Comparison of ENCODE assay signal across 22 cellular contexts in genomic region chr1:165988817-165989216, GRCh38.
DNase-seq lines count a peak whose midpoint lies in the region; ATAC-seq, FAIRE-seq and TF ChIP-seq lines count a peak whose summit lies in the region.
"Had no signal": no experiment of that assay in that cellular context is flagged by ENCODE, and none has a peak within 500 bp of the region (broad histone marks: within the 10 kb centered on the region; RNA-seq: fewer than 3 reads in every experiment).

No MANE protein-coding gene starts in this region.

- SMC1A ChIA-PET in GM12878 (lab: Charles Lee; ENCODE audit: uncharacterized antibody, unreplicated experiment) = interaction anchor here (1.0 kb wide), 1 partner anchor 8 kb away, joined by 3 read pairs; no protein-coding TSS in a partner anchor

- H3K79me2 ChIP-seq in GM12878 (ENCODE audit: control insufficient read depth, insufficient read depth, low read length) (no peaks in the 10 kb centered on the region), HepG2 (ENCODE audit: insufficient read depth, low read length) (no peaks in the 10 kb centered on the region)

- in situ Hi-C loops in GM12878 (cut with MboI) = no loop called here
- in situ Hi-C loops in HepG2 (cut with HindIII; ENCODE audit: extremely low pct_ligation_motif_present, low pct_unique_long_range_greater_than_20kb) = no loop called here

- H3K36me3 ChIP-seq in GM12878 (ENCODE audit: control insufficient read depth in 2 of 2, insufficient read depth in 2 of 2, low read length in 1 of 2) (no peaks in the 10 kb centered on the region), HepG2 (replicated peaks in 1 of 2; ENCODE audit: control insufficient read depth in 1 of 2, insufficient read depth in 2 of 2, low read length in 2 of 2) (no peaks in the 10 kb centered on the region)
- H3K36me3 ChIP-seq: BLaER1, HAP-1 had no signal

- CTCF ChIA-PET in GM12878 (lab: Yijun Ruan, JAX) (no interaction called here), HepG2 (lab: Yijun Ruan, JAX; ENCODE audit: low intra/inter-chr PET ratio, low total read pairs) (no interaction called here)

- H2AFZ ChIP-seq in GM12878 (ENCODE audit: control insufficient read depth, low read depth, low read length) (no peak overlapping the region), HepG2 (ENCODE audit: low read length) (no peak overlapping the region)

- WGBS in GM12878 (ENCODE audit: insufficient coverage, insufficient replicate concordance, low lambda C conversion rate, missing lambda C conversion rate) = 0% methylated on average over 2 of the region's 2 CpGs
- 4% methylated on average over 2 of the region's 2 CpGs for WGBS in HepG2 (ENCODE audit: low lambda C conversion rate)

- RAD21 ChIA-PET in GM12878 (lab: Charles Lee; ENCODE audit: unreplicated experiment) = no interaction called here

- TF ChIP-seq CTCF in GM12878 (IDR thresholded peaks at IDR 0.05 in 2 of 3, conservative IDR thresholded peaks at IDR 0.05 in 1 of 3; ENCODE audit: control insufficient read depth in 2 of 3, extremely low read depth in 1 of 3, insufficient read depth in 1 of 3, low read depth in 3 of 3, low read length in 3 of 3) = no peak
- no peak for TF ChIP-seq CTCF in HepG2 (CRISPR knock-in tag; IDR thresholded peaks at IDR 0.05)
- TF ChIP-seq CTCF in GM10266 (IDR thresholded peaks at IDR 0.05; ENCODE audit: control insufficient read depth, insufficient read depth, low read depth, missing control alignments) = no peak

- H3K4me3 ChIP-seq in GM12878 = no peak overlapping the region
- no peak overlapping the region for H3K4me3 ChIP-seq in HepG2 (replicated peaks in 1 of 3; ENCODE audit: insufficient read depth in 1 of 3, low read depth in 2 of 3, low read length in 3 of 3)
- H3K4me3 ChIP-seq: BLaER1, HAP-1 had no signal

- no peaks in the 10 kb centered on the region for H4K20me1 ChIP-seq in GM12878 (ENCODE audit: control insufficient read depth, insufficient read depth)
- no peaks in the 10 kb centered on the region for H4K20me1 ChIP-seq in HepG2 (ENCODE audit: insufficient read depth, low read length)
- H4K20me1 ChIP-seq: BLaER1 had no signal

- peak; percentile 53 for ATAC-seq in GM18858 (IDR thresholded peaks at IDR 0.05; ENCODE audit: unreplicated experiment)
- peak; percentile 90 for ATAC-seq in GM21360 (IDR thresholded peaks at IDR 0.05; ENCODE audit: unreplicated experiment)
- ATAC-seq in HG03060 (IDR thresholded peaks at IDR 0.05; ENCODE audit: low read depth, unreplicated experiment) = peak; percentile 45
- peak; percentile 63 for ATAC-seq in GM12878
- no peak for ATAC-seq in HepG2

- H3K4me2 ChIP-seq in GM12878 (ENCODE audit: control insufficient read depth, insufficient read depth) (no peak overlapping the region), HepG2 (ENCODE audit: low read depth, low read length) (no peak overlapping the region)
- H3K4me2 ChIP-seq: BLaER1, KMS-11 had no signal

- POLR2A ChIA-PET in GM12878 (lab: Charles Lee) = no interaction called here
- POLR2A ChIA-PET in HepG2 (lab: Yijun Ruan, JAX) = no interaction called here

- intact Hi-C loops in GM12878 (cut with micrococcal nuclease; ENCODE audit: unreplicated experiment) (no loop called here), HepG2 (cut with micrococcal nuclease; ENCODE audit: unreplicated experiment) (no loop called here)

- no TSS peak for BruUV-seq in GM12878 (replicated peaks; lab: Mats Ljungman, UMichigan)
- BruUV-seq in HepG2 (replicated peaks; lab: Mats Ljungman, UMichigan) = no TSS peak

- H3K27ac ChIP-seq in GM12878 (ENCODE audit: control insufficient read depth, insufficient read depth) = no peak overlapping the region
- no peak overlapping the region for H3K27ac ChIP-seq in HepG2 (ENCODE audit: extremely low read length, insufficient read depth, low read length)
- H3K27ac ChIP-seq: BLaER1, KMS-11 had no signal

- H3K4me1 ChIP-seq in GM12878 (ENCODE audit: control insufficient read depth, insufficient read depth, low read length) (no peaks in the 10 kb centered on the region), HepG2 (ENCODE audit: insufficient read depth, low read length) (no peaks in the 10 kb centered on the region)
- H3K4me1 ChIP-seq: BLaER1, HAP-1 had no signal

- H3K9ac ChIP-seq in GM12878 (ENCODE audit: control insufficient read depth, insufficient read depth, low read length) (no peak overlapping the region), HepG2 (ENCODE audit: insufficient read depth, low read depth, low read length) (no peak overlapping the region)
- H3K9ac ChIP-seq: BLaER1, KMS-11 had no signal

- H3K27me3 ChIP-seq in GM12878 (replicated peaks in 1 of 2; ENCODE audit: control insufficient read depth in 2 of 2, insufficient read depth in 2 of 2, low read length in 1 of 2) (no peaks in the 10 kb centered on the region), HepG2 (ENCODE audit: control insufficient read depth in 1 of 2, insufficient read depth in 2 of 2, low read length in 2 of 2) (no peaks in the 10 kb centered on the region)
- H3K27me3 ChIP-seq: BLaER1 had no signal

- no peak for TF ChIP-seq POLR2A in GM12878 (IDR thresholded peaks at IDR 0.05; ENCODE audit: low read depth, low read length)
- no peak for TF ChIP-seq POLR2A in HepG2 (IDR thresholded peaks at IDR 0.05; ENCODE audit: insufficient read depth in 1 of 2, low read depth in 2 of 2, low read length in 2 of 2)

- TF ChIP-seq EP300 in GM12878 (IDR thresholded peaks at IDR 0.05; ENCODE audit: borderline replicate concordance in 1 of 2, control insufficient read depth in 1 of 2, low read depth in 2 of 2, low read length in 2 of 2) (no peak), HepG2 (IDR thresholded peaks at IDR 0.05; ENCODE audit: low read depth in 2 of 2, low read length in 2 of 2) (no peak), HepG2 (CRISPR knock-in tag; IDR thresholded peaks at IDR 0.05; ENCODE audit: borderline replicate concordance) (no peak)

- H3K9me3 ChIP-seq in GM12878 (replicated peaks; ENCODE audit: control insufficient read depth, insufficient read depth, low read length) (no peaks in the 10 kb centered on the region), HepG2 (ENCODE audit: low read length) (no peaks in the 10 kb centered on the region)
- H3K9me3 ChIP-seq: BLaER1, HAP-1 had no signal

- TF ChIP-seq RAD21 in GM12878 (IDR thresholded peaks at IDR 0.05; ENCODE audit: insufficient read depth, low read depth, low read length) (no peak), HepG2 (CRISPR knock-in tag; IDR thresholded peaks at IDR 0.05) (no peak)

- FAIRE-seq in GM12878 (lab: Jason Lieb, UNC) (no peak), HepG2 (lab: Jason Lieb, UNC) (no peak)
- FAIRE-seq: A204.1 had no signal

- DNase-seq in GM12878 (ENCODE audit: low read depth, low spot score) (no peak), HepG2 (ENCODE audit: low spot score) (no peak), globus pallidus (ENCODE audit: low spot score) (no peak), GM10266 (ENCODE audit: extremely low spot score) (no peak)
- DNase-seq: CD4-positive, CD25-positive, alpha-beta regulatory T cell; GOT3; HFFc6; MM.1S; NCI-H2029; NCI-H446; NCI-H524 treated with DMSO at 0.1 percent for 48 hours; NCI-H774; RPMI8226; SHP77; T-helper 1 cell had no signal

TF ChIP-seq in GM12878, 131 proteins besides CTCF, POLR2A, EP300 and RAD21:
- TF ChIP-seq CBFB (IDR thresholded peaks at IDR 0.05; ENCODE audit: low read depth) (no peak), ZNF384 (IDR thresholded peaks at IDR 0.05; ENCODE audit: borderline replicate concordance, low read depth, low read length) (no peak), RB1 (IDR thresholded peaks at IDR 0.05; ENCODE audit: borderline replicate concordance) (no peak), ZBTB33 (IDR thresholded peaks at IDR 0.05) (no peak), PML (IDR thresholded peaks at IDR 0.05; ENCODE audit: low read length) (no peak), BCL11A (IDR thresholded peaks at IDR 0.05; ENCODE audit: low read depth, low read length) (no peak)
TF ChIP-seq in GM12878: peak in this region for 0.

TF ChIP-seq in HepG2, 621 proteins besides CTCF, POLR2A, EP300 and RAD21:
- TF ChIP-seq ESRRA (CRISPR knock-in tag; IDR thresholded peaks at IDR 0.05; ENCODE audit: low read depth) = no peak
- TF ChIP-seq ZMYM4 (CRISPR knock-in tag; IDR thresholded peaks at IDR 0.05) = no peak
- TF ChIP-seq ATF7 (IDR thresholded peaks at IDR 0.05) = no peak
- no peak for TF ChIP-seq ATF7 (CRISPR knock-in tag; IDR thresholded peaks at IDR 0.05)
- no peak for TF ChIP-seq ZNF3 (CRISPR knock-in tag; IDR thresholded peaks at IDR 0.05)
